Comparison of ENCODE assay signal across 7 cellular contexts in the genomic region with DNA sequence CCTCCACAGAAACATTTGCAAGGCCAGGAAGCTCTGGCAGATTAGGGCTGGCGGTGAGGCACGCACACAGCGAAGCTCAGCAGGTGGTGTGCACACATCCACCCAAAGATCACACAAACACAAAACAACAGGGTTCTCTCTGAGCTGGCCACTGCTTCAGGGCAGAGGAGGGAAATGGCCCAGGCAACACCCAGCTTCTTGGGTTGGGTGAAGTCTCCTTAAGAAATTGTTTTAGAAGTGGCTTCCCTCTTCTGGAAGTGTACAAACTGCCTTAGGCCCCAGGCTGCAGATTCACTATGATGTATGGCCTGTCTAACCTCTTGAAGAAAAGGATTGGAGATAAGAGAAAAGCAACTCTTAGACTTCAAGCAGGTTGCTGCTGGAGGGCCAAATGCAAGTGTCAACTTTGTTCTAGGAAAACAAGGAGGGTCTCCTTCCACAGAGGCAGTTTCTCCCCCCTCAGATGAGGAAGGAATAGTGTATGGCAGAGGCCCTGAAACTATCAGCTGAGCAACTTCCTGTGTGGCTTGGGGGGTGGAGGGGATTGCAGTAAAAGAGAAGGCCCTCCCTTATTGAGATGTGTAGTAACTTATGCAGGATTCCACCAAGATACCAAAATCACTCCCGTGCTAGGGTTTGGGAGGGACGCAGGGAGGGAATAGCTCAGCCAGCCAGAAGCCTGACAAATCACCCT. TPM values are rescaled to one million over a fixed set of nuclear protein-coding genes. Genes with fewer than 3 reads are reported as not detected.
A peak's percentile ranks its signal among the peaks of the same experiment; 100 is the strongest.
DNase-seq lines count a peak whose midpoint lies in the region; ATAC-seq and TF ChIP-seq lines count a peak whose summit lies in the region.

No MANE protein-coding gene starts in this region.

- H3K9me3 ChIP-seq in gastroesophageal sphincter: no peaks in the 10 kb centered on the region

- peak overlapping the region in 1 of 2 donors; percentile 76 for H3K4me3 ChIP-seq in gastroesophageal sphincter
- no peak overlapping the region for H3K4me3 ChIP-seq in foreskin fibroblast (ENCODE audit: low read depth in 1 of 2, low read length in 2 of 2)

- peak; percentile 91 for DNase-seq in SKM-1 treated with dmso at 0.1 percent for 144 hours (lab: John Stamatoyannopoulos, UW; ENCODE audit: unreplicated experiment)
- peak in 4 of 49 donors; percentile 1 to 29 (median 8) for DNase-seq in substantia nigra (lab: John Stamatoyannopoulos, UW)
- DNase-seq in foreskin fibroblast: no peak
- no peak for DNase-seq in mesenteric fat pad (ENCODE audit: low spot score)

- peak overlapping the region in 3 of 4 donors; percentile 50 to 89 (median 78) for H3K27ac ChIP-seq in gastroesophageal sphincter
- peak overlapping the region; percentile 27 for H3K27ac ChIP-seq in substantia nigra (ENCODE audit: low read depth, low read length, poor library complexity, severe bottlenecking)

- H3K4me1 ChIP-seq in gastroesophageal sphincter: peaks cover 0 to 87% (median 13%) of the 10 kb centered on the region in 3 donors

- no peaks in the 10 kb centered on the region for H3K36me3 ChIP-seq in gastroesophageal sphincter

- TF ChIP-seq CTCF in gastroesophageal sphincter (IDR thresholded peaks at IDR 0.05) (no peak), foreskin fibroblast (IDR thresholded peaks at IDR 0.05; ENCODE audit: low read depth, low read length) (no peak)

- H3K27me3 ChIP-seq in gastroesophageal sphincter: no peaks in the 10 kb centered on the region

- no peak for TF ChIP-seq EP300 in gastroesophageal sphincter (IDR thresholded peaks at IDR 0.05)

- WGBS in gastroesophageal sphincter (ENCODE audit: low coverage in 1 of 2), 2 donors: 61 to 90% methylated on average over 3 to 4 of the region's 5 CpGs

- ATAC-seq in GM21619 (IDR thresholded peaks at IDR 0.05; ENCODE audit: unreplicated experiment): peak; percentile 16
- ATAC-seq in gastroesophageal sphincter: peak; percentile 25
- ATAC-seq in GM18517 (IDR thresholded peaks at IDR 0.05; ENCODE audit: unreplicated experiment): no peak

- no peak for TF ChIP-seq POLR2A in gastroesophageal sphincter (IDR thresholded peaks at IDR 0.05)

RNA-seq across cellular contexts. Expression of a gene that starts 2.1 kb away (rescaled TPM):
- total RNA-seq in gastroesophageal sphincter: 10 to 100 TPM; 14.5 to 20.6 (median 17.3) TPM
- 12.7 TPM for total RNA-seq in mesenteric fat pad
